ENCODE assay signal across 11 cellular contexts in genomic region chr7:99563650-99564049, GRCh38. TPM values are rescaled to one million over a fixed set of nuclear protein-coding genes. Genes with fewer than 3 reads are reported as not detected.
DNase-seq lines count a peak whose midpoint lies in the region; ATAC-seq and TF ChIP-seq lines count a peak whose summit lies in the region.
"Had no signal": no experiment of that assay in that cellular context is flagged by ENCODE, and none has a peak within 500 bp of the region (broad histone marks: within the 10 kb centered on the region; RNA-seq: fewer than 3 reads in every experiment).

No MANE protein-coding gene starts in this region.

- H3K36me3 Mint-ChIP-seq in Caco-2 (ENCODE audit: insufficient read depth, unreplicated experiment) = peaks cover 22% of the 10 kb centered on the region

- POLR2A ChIA-PET in Caco-2 (lab: Charles Lee) (no interaction called here), Panc1 (lab: Charles Lee) (no interaction called here)

- H3K4me3 Mint-ChIP-seq in Caco-2 (ENCODE audit: unreplicated experiment) = peak overlapping the region; percentile 39

- H3K4me3 ChIP-seq in Caco-2 (ENCODE audit: low read depth, low read length) (no peak overlapping the region), Panc1 (ENCODE audit: low read depth in 2 of 2, low read length in 2 of 2) (no peak overlapping the region), choroid plexus epithelial cell (ENCODE audit: low read depth, low read length) (no peak overlapping the region), MM.1S (ENCODE audit: low read length) (no peak overlapping the region)
- H3K4me3 ChIP-seq: left lung, thyroid gland had no signal

- BruUV-seq in Caco-2 (replicated peaks; lab: Mats Ljungman, UMichigan) (no TSS peak), Panc1 (replicated peaks; lab: Mats Ljungman, UMichigan) (no TSS peak)

- no peaks in the 10 kb centered on the region for H3K9me3 ChIP-seq in Caco-2
- no peaks in the 10 kb centered on the region for H3K9me3 ChIP-seq in Panc1 (ENCODE audit: control insufficient read depth, insufficient read depth, low read depth, low read length)
- no peaks in the 10 kb centered on the region for H3K9me3 ChIP-seq in MM.1S (replicated peaks; ENCODE audit: insufficient read depth, low read length)
- H3K9me3 ChIP-seq: left lung, thyroid gland had no signal

- intact Hi-C loops in Caco-2 (cut with micrococcal nuclease; ENCODE audit: unreplicated experiment) = no loop called here
- intact Hi-C loops in Panc1 (cut with micrococcal nuclease; ENCODE audit: unreplicated experiment) = no loop called here

- peaks cover 35% of the 10 kb centered on the region for H3K4me1 Mint-ChIP-seq in Caco-2 (ENCODE audit: low read depth, unreplicated experiment)

- CTCF ChIA-PET in Caco-2 (lab: Charles Lee) = interaction anchor here (0.5 kb wide), 1 partner anchor 40 kb away, joined by 3 read pairs; no protein-coding TSS in a partner anchor
- CTCF ChIA-PET in Panc1 (lab: Charles Lee) = no interaction called here

- H3K9ac ChIP-seq in MM.1S (ENCODE audit: low read length) = no peak overlapping the region

- H4K20me1 ChIP-seq in MM.1S (ENCODE audit: insufficient read depth, low read length) = no peaks in the 10 kb centered on the region

- H3K4me1 ChIP-seq in Caco-2 (peaks cover 38% of the 10 kb centered on the region), Panc1 (ENCODE audit: control insufficient read depth, insufficient read depth, low read length) (peaks cover 25% of the 10 kb centered on the region), MM.1S (ENCODE audit: low read length) (no peaks in the 10 kb centered on the region)

- no peak for ATAC-seq in Panc1

- H3F3A ChIP-seq in MM.1S (ENCODE audit: insufficient read depth, low read length) = no peaks in the 10 kb centered on the region

- H3K27ac ChIP-seq in Panc1 (ENCODE audit: low read length) (peak overlapping the region; percentile 24; the same call in 1 of the 2 replicates), MM.1S (ENCODE audit: low read length) (no peak overlapping the region)
- H3K27ac ChIP-seq: thyroid gland had no signal

- H3K9me3 Mint-ChIP-seq in Caco-2 (ENCODE audit: unreplicated experiment) = peaks cover 12% of the 10 kb centered on the region

- DNase-seq in Caco-2 (peak in 1 of 2 experiments; percentile 12), Panc1 (ENCODE audit: low read depth, low spot score) (no peak), choroid plexus epithelial cell (ENCODE audit: low read depth) (peak; percentile 77), non-pigmented ciliary epithelial cell (ENCODE audit: low read depth) (peak; percentile 63), DMS 273 treated with DMSO at 0.1 percent for 48 hours (lab: John Stamatoyannopoulos, UW) (no peak), NOMO-1 (lab: John Stamatoyannopoulos, UW; ENCODE audit: unreplicated experiment in 2 of 2) (no peak), cortex of kidney (lab: John Stamatoyannopoulos, UW) (no peak), MM.1S (no peak)
- DNase-seq: DMS79, left lung, thyroid gland had no signal

- no peaks in the 10 kb centered on the region for H3K36me3 ChIP-seq in Caco-2 (ENCODE audit: control insufficient read depth, insufficient read depth, low read length)
- H3K36me3 ChIP-seq in Panc1 (ENCODE audit: control insufficient read depth, insufficient read depth, low read length) = peaks cover 37% of the 10 kb centered on the region
- no peaks in the 10 kb centered on the region for H3K36me3 ChIP-seq in MM.1S (replicated peaks; ENCODE audit: insufficient read depth, low read length)

- in situ Hi-C loops in Panc1 (cut with HindIII; ENCODE audit: low pct_unique_long_range_greater_than_20kb, low sequenced_read_pairs) = no loop called here

- no peaks in the 10 kb centered on the region for H3K9me2 ChIP-seq in MM.1S (replicated peaks; ENCODE audit: insufficient read depth, low read length)

- no peaks in the 10 kb centered on the region for H3K79me2 ChIP-seq in MM.1S (ENCODE audit: low read length)

- no peak overlapping the region for H3K4me2 ChIP-seq in MM.1S (ENCODE audit: low read depth, low read length)

- peak overlapping the region; percentile 84 for H3K27ac Mint-ChIP-seq in Caco-2 (ENCODE audit: unreplicated experiment)

- H3K27me3 ChIP-seq in Caco-2 (replicated peaks; ENCODE audit: control insufficient read depth, insufficient read depth, low read length) = no peaks in the 10 kb centered on the region
- no peaks in the 10 kb centered on the region for H3K27me3 ChIP-seq in Panc1 (ENCODE audit: control insufficient read depth, insufficient read depth, low read length)
- no peaks in the 10 kb centered on the region for H3K27me3 ChIP-seq in MM.1S (replicated peaks; ENCODE audit: insufficient read depth, low read length)
- H3K27me3 ChIP-seq: left lung, thyroid gland had no signal

- no peaks in the 10 kb centered on the region for H3K27me3 Mint-ChIP-seq in Caco-2 (ENCODE audit: insufficient read depth, unreplicated experiment)

- TF ChIP-seq CTCF in Caco-2 (IDR thresholded peaks at IDR 0.05; ENCODE audit: insufficient read depth in 1 of 2, low read depth in 1 of 2, low read length in 1 of 2, severe bottlenecking in 1 of 2, unreplicated experiment in 1 of 2) (no peak), Panc1 (IDR thresholded peaks at IDR 0.05) (no peak), choroid plexus epithelial cell (conservative IDR thresholded peaks at IDR 0.05; ENCODE audit: low read depth, low read length) (no peak), MM.1S (IDR thresholded peaks at IDR 0.05; ENCODE audit: low read length) (no peak)

- no peak overlapping the region for H2AFZ ChIP-seq in MM.1S (ENCODE audit: low read length)

RNA-seq across cellular contexts. Expression of gene ZNF655, which starts 5.2 kb away (rescaled TPM):
- 21.1 and 21.2 TPM in 2 replicates for total RNA-seq in Caco-2 (2022)
- total RNA-seq in Panc1 (2021; ENCODE audit: unreplicated experiment) = 54.9 TPM
- 48.4 TPM for polyA plus RNA-seq in Panc1 (2012; ENCODE audit: insufficient read length)

RNA-seq across cellular contexts. Expression of gene FAM200A, which starts 11.7 kb away (rescaled TPM):
- total RNA-seq in Caco-2 (2022) = 5.2 TPM in 2 replicates
- total RNA-seq in Panc1 (2021; ENCODE audit: unreplicated experiment) = 4.6 TPM
- 3.5 TPM for polyA plus RNA-seq in Panc1 (2012; ENCODE audit: insufficient read length)

RNA-seq across cellular contexts. Expression of gene TMEM225B, which starts 34.4 kb away (rescaled TPM):
- total RNA-seq in Caco-2 (2022) (0.27 TPM in 1 of 2 replicates, not detected in the other), Panc1 (2021; ENCODE audit: unreplicated experiment) (0.31 TPM)
- polyA plus RNA-seq in Panc1 (2012; ENCODE audit: insufficient read length) = 0.64 TPM

RNA-seq across cellular contexts. Expression of gene ZSCAN25, which starts 53.1 kb away (rescaled TPM):
- total RNA-seq in Caco-2 (2022) = 21.2 and 22.3 TPM in 2 replicates
- total RNA-seq in Panc1 (2021; ENCODE audit: unreplicated experiment) = 14.8 TPM
- polyA plus RNA-seq in Panc1 (2012; ENCODE audit: insufficient read length) = 9.6 TPM

RNA-seq across cellular contexts. Expression of gene ZKSCAN5, which starts 59.2 kb away (rescaled TPM):
- 12.4 and 13.3 TPM in 2 replicates for total RNA-seq in Caco-2 (2022)
- total RNA-seq in Panc1 (2021; ENCODE audit: unreplicated experiment) = 17.5 TPM
- 13.7 TPM for polyA plus RNA-seq in Panc1 (2012; ENCODE audit: insufficient read length)

Comparison
In these comparisons a context has a peak if more than half of its experiments do, and no peak if none do; other contexts are left out.
1. DNase-seq: peak in choroid plexus epithelial cell (single experiment) and non-pigmented ciliary epithelial cell (single experiment); none in Panc1 (single experiment), DMS 273 treated with DMSO at 0.1 percent for 48 hours (single experiment), NOMO-1 (0 of 2), cortex of kidney (single experiment) and MM.1S (single experiment).